Comparison of ENCODE assay signal across 8 cellular contexts in the genomic region with DNA sequence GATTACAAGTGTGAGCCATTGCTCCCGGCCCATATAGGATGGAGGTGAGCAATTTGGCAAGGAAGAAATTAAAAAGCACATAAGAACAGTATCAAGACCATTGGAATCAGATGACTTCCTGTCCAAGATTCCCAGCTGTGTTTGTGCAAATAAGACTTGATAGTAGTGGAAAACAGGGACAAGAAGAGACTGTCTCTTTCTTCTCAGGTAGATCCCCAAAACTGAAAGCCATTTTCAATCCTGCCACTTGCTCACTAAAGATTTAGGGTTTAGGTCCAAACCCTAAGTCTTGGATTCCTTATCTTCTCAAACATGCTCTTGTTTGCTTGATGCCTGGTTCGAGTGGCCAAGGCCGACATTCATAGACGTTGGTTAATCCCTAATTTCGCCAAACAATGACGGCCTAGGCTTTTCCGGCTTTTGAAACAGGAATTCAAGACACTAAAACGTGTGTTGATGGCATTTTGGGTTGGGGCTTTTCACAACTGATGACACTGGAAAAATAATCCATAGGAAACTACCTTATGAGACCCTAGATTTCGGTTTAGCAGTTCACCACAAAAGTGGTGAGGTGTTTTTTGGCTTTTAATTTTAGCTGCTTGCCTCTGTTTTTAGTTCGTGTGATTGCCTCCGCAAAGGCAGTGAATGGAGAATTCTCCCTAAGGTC. TPM values are rescaled to one million over a fixed set of nuclear protein-coding genes. Genes with fewer than 3 reads are reported as not detected.
DNase-seq lines count a peak whose midpoint lies in the region; ATAC-seq and TF ChIP-seq lines count a peak whose summit lies in the region.

No MANE protein-coding gene starts in this region.

- POLR2A ChIA-PET in WTC11 (lab: Charles Lee): no interaction called here

- peak overlapping the region; percentile 100 for H3K27ac Mint-ChIP-seq in WTC11
- H3K27ac Mint-ChIP-seq in glutamatergic neuron (ENCODE audit: unreplicated experiment): peak overlapping the region; percentile 91
- peak overlapping the region; percentile 91 for H3K27ac Mint-ChIP-seq in stimulated activated effector memory CD8-positive, alpha-beta T cell treated with anti-CD3 and anti-CD28 coated beads, Interleukin-12 subunit alpha, Interleukin-12 subunit beta, amount 100 ng/mL, for 72 hours

- H3K9me3 Mint-ChIP-seq in WTC11: no peaks in the 10 kb centered on the region
- H3K9me3 Mint-ChIP-seq in glutamatergic neuron (ENCODE audit: unreplicated experiment): peaks cover 18% of the 10 kb centered on the region
- H3K9me3 Mint-ChIP-seq in stimulated activated effector memory CD8-positive, alpha-beta T cell treated with anti-CD3 and anti-CD28 coated beads, Interleukin-12 subunit alpha, Interleukin-12 subunit beta, amount 100 ng/mL, for 72 hours: no peaks in the 10 kb centered on the region

- CTCF ChIA-PET in WTC11 (lab: Charles Lee): interaction anchor here (0.9 to 1.5 kb wide), 3 partner anchors 61 to 607 kb away, joined by 4 to 9 read pairs (median 4); no protein-coding TSS in a partner anchor

- H3K4me1 Mint-ChIP-seq in WTC11 (peaks cover 59% of the 10 kb centered on the region), glutamatergic neuron (ENCODE audit: low read depth, unreplicated experiment) (peaks cover 14% of the 10 kb centered on the region)
- H3K4me1 Mint-ChIP-seq in stimulated activated effector memory CD8-positive, alpha-beta T cell treated with anti-CD3 and anti-CD28 coated beads, Interleukin-12 subunit alpha, Interleukin-12 subunit beta, amount 100 ng/mL, for 72 hours: peaks cover 43% of the 10 kb centered on the region

- H3K27me3 Mint-ChIP-seq in WTC11 (ENCODE audit: low read depth): no peaks in the 10 kb centered on the region; the same call in 1 of the 2 replicates
- H3K27me3 Mint-ChIP-seq in glutamatergic neuron (ENCODE audit: unreplicated experiment): peaks cover 14% of the 10 kb centered on the region

- TF ChIP-seq CTCF in WTC11 (IDR thresholded peaks at IDR 0.05) (no peak), glutamatergic neuron (IDR thresholded peaks at IDR 0.05; ENCODE audit: partially characterized antibody, unreplicated experiment) (no peak)

- H3K4me3 Mint-ChIP-seq in WTC11 (peak overlapping the region; percentile 83), glutamatergic neuron (ENCODE audit: unreplicated experiment) (peak overlapping the region; percentile 86)
- peak overlapping the region; percentile 87 for H3K4me3 Mint-ChIP-seq in stimulated activated effector memory CD8-positive, alpha-beta T cell treated with anti-CD3 and anti-CD28 coated beads, Interleukin-12 subunit alpha, Interleukin-12 subunit beta, amount 100 ng/mL, for 72 hours

- H3K36me3 Mint-ChIP-seq in WTC11 (no peaks in the 10 kb centered on the region; the same call in 1 of the 2 replicates), glutamatergic neuron (ENCODE audit: unreplicated experiment) (no peaks in the 10 kb centered on the region)
- H3K36me3 Mint-ChIP-seq in stimulated activated effector memory CD8-positive, alpha-beta T cell treated with anti-CD3 and anti-CD28 coated beads, Interleukin-12 subunit alpha, Interleukin-12 subunit beta, amount 100 ng/mL, for 72 hours: peaks cover 49% of the 10 kb centered on the region

- DNase-seq in NCI-H748 (lab: John Stamatoyannopoulos, UW; ENCODE audit: unreplicated experiment) (peak; percentile 15), NCI-H748 treated with DMSO at 0.1 percent for 48 hours (lab: John Stamatoyannopoulos, UW) (no peak), WTC11 (ENCODE audit: low spot score) (no peak), glutamatergic neuron (no peak)
- no peak for DNase-seq in stimulated activated effector memory CD8-positive, alpha-beta T cell treated with anti-CD3 and anti-CD28 coated beads, Interleukin-12 subunit alpha, Interleukin-12 subunit beta, amount 100 ng/mL, for 72 hours (ENCODE audit: low spot score in 2 of 2)
- no peak for DNase-seq in activated CD4-positive, alpha-beta T cell treated with anti-CD3 and anti-CD28 coated beads for 4 hours

- ATAC-seq in WTC11 (no peak), GM19455 (IDR thresholded peaks at IDR 0.05; ENCODE audit: unreplicated experiment) (no peak), HG03135 (IDR thresholded peaks at IDR 0.05; ENCODE audit: unreplicated experiment) (no peak)
- ATAC-seq in stimulated activated effector memory CD8-positive, alpha-beta T cell treated with anti-CD3 and anti-CD28 coated beads, Interleukin-12 subunit alpha, Interleukin-12 subunit beta, amount 100 ng/mL, for 72 hours: no peak

TF ChIP-seq in WTC11, 78 proteins besides CTCF, POLR2A, EP300 and RAD21:
- TF ChIP-seq, protein P1, sequence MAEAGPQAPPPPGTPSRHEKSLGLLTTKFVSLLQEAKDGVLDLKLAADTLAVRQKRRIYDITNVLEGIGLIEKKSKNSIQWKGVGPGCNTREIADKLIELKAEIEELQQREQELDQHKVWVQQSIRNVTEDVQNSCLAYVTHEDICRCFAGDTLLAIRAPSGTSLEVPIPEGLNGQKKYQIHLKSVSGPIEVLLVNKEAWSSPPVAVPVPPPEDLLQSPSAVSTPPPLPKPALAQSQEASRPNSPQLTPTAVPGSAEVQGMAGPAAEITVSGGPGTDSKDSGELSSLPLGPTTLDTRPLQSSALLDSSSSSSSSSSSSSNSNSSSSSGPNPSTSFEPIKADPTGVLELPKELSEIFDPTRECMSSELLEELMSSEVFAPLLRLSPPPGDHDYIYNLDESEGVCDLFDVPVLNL (CRISPR knock-in tag; IDR thresholded peaks at IDR 0.05; ENCODE audit: borderline replicate concordance, low read depth): no peak
- TF ChIP-seq ZNF396 (CRISPR knock-in tag; IDR thresholded peaks at IDR 0.05; ENCODE audit: borderline replicate concordance): no peak
- no peak for TF ChIP-seq TCF7 (CRISPR knock-in tag; IDR thresholded peaks at IDR 0.05; ENCODE audit: low read depth)
- TF ChIP-seq, protein P2, sequence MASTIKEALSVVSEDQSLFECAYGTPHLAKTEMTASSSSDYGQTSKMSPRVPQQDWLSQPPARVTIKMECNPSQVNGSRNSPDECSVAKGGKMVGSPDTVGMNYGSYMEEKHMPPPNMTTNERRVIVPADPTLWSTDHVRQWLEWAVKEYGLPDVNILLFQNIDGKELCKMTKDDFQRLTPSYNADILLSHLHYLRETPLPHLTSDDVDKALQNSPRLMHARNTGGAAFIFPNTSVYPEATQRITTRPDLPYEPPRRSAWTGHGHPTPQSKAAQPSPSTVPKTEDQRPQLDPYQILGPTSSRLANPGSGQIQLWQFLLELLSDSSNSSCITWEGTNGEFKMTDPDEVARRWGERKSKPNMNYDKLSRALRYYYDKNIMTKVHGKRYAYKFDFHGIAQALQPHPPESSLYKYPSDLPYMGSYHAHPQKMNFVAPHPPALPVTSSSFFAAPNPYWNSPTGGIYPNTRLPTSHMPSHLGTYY (CRISPR knock-in tag; IDR thresholded peaks at IDR 0.05): no peak
- TF ChIP-seq, protein P3, sequence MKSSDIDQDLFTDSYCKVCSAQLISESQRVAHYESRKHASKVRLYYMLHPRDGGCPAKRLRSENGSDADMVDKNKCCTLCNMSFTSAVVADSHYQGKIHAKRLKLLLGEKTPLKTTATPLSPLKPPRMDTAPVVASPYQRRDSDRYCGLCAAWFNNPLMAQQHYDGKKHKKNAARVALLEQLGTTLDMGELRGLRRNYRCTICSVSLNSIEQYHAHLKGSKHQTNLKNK (CRISPR knock-in tag; IDR thresholded peaks at IDR 0.05): no peak
- no peak for TF ChIP-seq ZNF423 (CRISPR knock-in tag; IDR thresholded peaks at IDR 0.05)
- TF ChIP-seq SMAD3 (CRISPR knock-in tag; IDR thresholded peaks at IDR 0.05; ENCODE audit: borderline replicate concordance): no peak

RNA-seq across cellular contexts. Expression of a gene that starts 1.0 kb away (rescaled TPM):
- 98.9 to 108 TPM (median 101 TPM) in 3 replicates for total RNA-seq in WTC11 (2021)
- total RNA-seq in glutamatergic neuron (ENCODE audit: unreplicated experiment): 55.6 TPM

RNA-seq across cellular contexts. Expression of a gene that starts 4.0 kb away (rescaled TPM):
- total RNA-seq in WTC11 (2021) (22.2 to 26.2 TPM (median 24.5 TPM) in 3 replicates), glutamatergic neuron (ENCODE audit: unreplicated experiment) (51.0 TPM)

RNA-seq across cellular contexts. Expression of a gene that starts 22.9 kb away (rescaled TPM):
- total RNA-seq in WTC11 (2021) (131 to 146 TPM (median 135 TPM) in 3 replicates), glutamatergic neuron (ENCODE audit: unreplicated experiment) (61.0 TPM)

RNA-seq across cellular contexts. Expression of a gene that starts 48.3 kb away (rescaled TPM):
- total RNA-seq in WTC11 (2021) (26.5 to 28.3 TPM (median 28.1 TPM) in 3 replicates), glutamatergic neuron (ENCODE audit: unreplicated experiment) (34.9 TPM)

RNA-seq across cellular contexts. Expression of a gene that starts 48.5 kb away (rescaled TPM):
- total RNA-seq in WTC11 (2021) (3.8 to 6.3 TPM (median 6.0 TPM) in 3 replicates), glutamatergic neuron (ENCODE audit: unreplicated experiment) (6.3 TPM)
